8 cellular contexts compared by ENCODE assay signal in genomic region chr19:38004505-38005223, GRCh38.
DNase-seq lines count a peak whose midpoint lies in the region; ATAC-seq and TF ChIP-seq lines count a peak whose summit lies in the region.

No MANE protein-coding gene starts in this region.

- H3K9ac ChIP-seq in mesenchymal stem cell (ENCODE audit: low read length): peak overlapping the region; percentile 93

- peak overlapping the region; percentile 93 for H2AK5ac ChIP-seq in mesenchymal stem cell (ENCODE audit: low read length, severe bottlenecking)

- peak overlapping the region; percentile 25 for H4K8ac ChIP-seq in mesenchymal stem cell (ENCODE audit: low read length)

- H3K27ac ChIP-seq in RWPE2 (ENCODE audit: poor library complexity, severe bottlenecking) (peak overlapping the region; percentile 99), mesenchymal stem cell (ENCODE audit: low read length, poor library complexity, severe bottlenecking) (peak overlapping the region; percentile 95), thymus (ENCODE audit: low read depth) (peak overlapping the region; percentile 65)

- H3K14ac ChIP-seq in mesenchymal stem cell (ENCODE audit: low read length in 2 of 2): peak overlapping the region in 1 of 2 experiments; percentile 53

- WGBS in mesenchymal stem cell: 17% methylated on average over 15 of the region's 15 CpGs
- WGBS in thymus: 85% methylated on average over 15 of the region's 15 CpGs

- in situ Hi-C loops in KBM-7 (cut with MboI; ENCODE audit: low pct_unique_long_range_greater_than_20kb, low sequenced_read_pairs): no loop called here

- no peaks in the 10 kb centered on the region; the same call in 1 of the 2 replicates for H3K36me3 ChIP-seq in GM06990 (ENCODE audit: control insufficient read depth, insufficient read depth, low read length)
- H3K36me3 ChIP-seq in RWPE2 (ENCODE audit: low read depth): no peaks in the 10 kb centered on the region
- H3K36me3 ChIP-seq in mesenchymal stem cell (ENCODE audit: control insufficient read depth in 1 of 2, insufficient read depth in 2 of 2, low read depth in 1 of 2, low read length in 2 of 2): peaks cover 4 to 9% of the 10 kb centered on the region in 2 experiments
- H3K36me3 ChIP-seq in thymus (ENCODE audit: control insufficient read depth, insufficient read depth): no peaks in the 10 kb centered on the region

- H3K4me1 ChIP-seq in RWPE2 (ENCODE audit: insufficient read depth, poor library complexity, severe bottlenecking): peaks cover 46% of the 10 kb centered on the region
- H3K4me1 ChIP-seq in mesenchymal stem cell (ENCODE audit: control insufficient read depth, insufficient read depth, low read depth, low read length): peaks cover 33% of the 10 kb centered on the region
- peaks cover 9% of the 10 kb centered on the region for H3K4me1 ChIP-seq in thymus (ENCODE audit: control insufficient read depth, insufficient read depth, low read length)

- peak overlapping the region; percentile 0 to 77 for H2BK12ac ChIP-seq in mesenchymal stem cell (ENCODE audit: low read length in 2 of 2)

- peak overlapping the region; percentile 40 for H4K91ac ChIP-seq in mesenchymal stem cell (ENCODE audit: low read length)

- H3K4me2 ChIP-seq in mesenchymal stem cell (ENCODE audit: low read length, poor library complexity, severe bottlenecking): peak overlapping the region; percentile 3

- peak overlapping the region; percentile 75 to 93 for H3K4ac ChIP-seq in mesenchymal stem cell (ENCODE audit: low read depth in 1 of 2, low read length in 2 of 2)

- H2BK15ac ChIP-seq in mesenchymal stem cell (ENCODE audit: low read depth, poor library complexity, severe bottlenecking): no peak overlapping the region

- peak overlapping the region; percentile 18 for H2AFZ ChIP-seq in mesenchymal stem cell (ENCODE audit: low read depth, low read length)

- no peak overlapping the region for H3K23ac ChIP-seq in mesenchymal stem cell (ENCODE audit: low read length in 2 of 2)

- no peaks in the 10 kb centered on the region for H3K27me3 ChIP-seq in GM06990 (replicated peaks; ENCODE audit: control insufficient read depth, insufficient read depth, low read length)
- no peaks in the 10 kb centered on the region for H3K27me3 ChIP-seq in RWPE2 (ENCODE audit: insufficient read depth, poor library complexity, severe bottlenecking)
- no peaks in the 10 kb centered on the region for H3K27me3 ChIP-seq in mesenchymal stem cell (ENCODE audit: control insufficient read depth in 1 of 2, insufficient read depth in 1 of 2, low read length in 2 of 2)
- H3K27me3 ChIP-seq in thymus (ENCODE audit: control insufficient read depth, insufficient read depth): no peaks in the 10 kb centered on the region

- TF ChIP-seq CTCF in GM06990 (IDR thresholded peaks at IDR 0.05; ENCODE audit: insufficient read depth, low read length, poor library complexity, severe bottlenecking) (no peak), RWPE2 (IDR thresholded peaks at IDR 0.05; ENCODE audit: poor library complexity, severe bottlenecking) (no peak), epithelial cell of esophagus (IDR thresholded peaks at IDR 0.05; ENCODE audit: insufficient read depth, low read depth, low read length, missing control alignments) (no peak)

- DNase-seq in GM06990 (ENCODE audit: extremely low read depth, insufficient read length): peak; percentile 73
- DNase-seq in KBM-7: peak; percentile 89
- peak; percentile 85 for DNase-seq in RWPE2 (ENCODE audit: low spot score)
- peak; percentile 97 for DNase-seq in epithelial cell of esophagus (ENCODE audit: low read depth)
- DNase-seq in mesenchymal stem cell: peak; percentile 97
- DNase-seq in activated CD4-positive, alpha-beta T cell treated with anti-CD3 and anti-CD28 coated beads for 1 hour: no peak

- H3K4me3 ChIP-seq in GM06990 (replicated peaks; ENCODE audit: low read depth, low read length) (peak overlapping the region; percentile 43), RWPE2 (ENCODE audit: severe bottlenecking) (no peak overlapping the region), epithelial cell of esophagus (ENCODE audit: low read length) (peak overlapping the region; percentile 34), mesenchymal stem cell (ENCODE audit: insufficient read depth in 1 of 2, low read depth in 1 of 2, low read length in 2 of 2) (peak overlapping the region in 1 of 2 experiments; percentile 73), thymus (ENCODE audit: low read length) (no peak overlapping the region)

- no peaks in the 10 kb centered on the region for H3K9me3 ChIP-seq in RWPE2 (ENCODE audit: severe bottlenecking)
- H3K9me3 ChIP-seq in mesenchymal stem cell (ENCODE audit: control insufficient read depth, low read length): no peaks in the 10 kb centered on the region
- no peaks in the 10 kb centered on the region for H3K9me3 ChIP-seq in thymus (ENCODE audit: control insufficient read depth)

- peaks cover 18% of the 10 kb centered on the region for H3K79me1 ChIP-seq in mesenchymal stem cell (replicated peaks; ENCODE audit: low read length, poor library complexity, severe bottlenecking)

- H2BK5ac ChIP-seq in mesenchymal stem cell (ENCODE audit: low read depth, low read length, poor library complexity, severe bottlenecking): peak overlapping the region; percentile 90

- H3K18ac ChIP-seq in mesenchymal stem cell (ENCODE audit: low read depth in 1 of 2, low read length in 2 of 2): peak overlapping the region; percentile 76 to 78

- ATAC-seq in GM21619 (IDR thresholded peaks at IDR 0.05; ENCODE audit: unreplicated experiment) (peak; percentile 58), RWPE2 (ENCODE audit: low read depth) (peak; percentile 81)

- no peak overlapping the region for H2BK120ac ChIP-seq in mesenchymal stem cell (ENCODE audit: low read depth, low read length)

Comparison
In these comparisons a context has a peak if more than half of its experiments do, and no peak if none do; other contexts are left out.
1. H3K4me3 ChIP-seq: peak in GM06990 (single experiment) and epithelial cell of esophagus (single experiment); none in RWPE2 (single experiment) and thymus (single experiment).
2. Peak in every context shown above with its lines, with median percentiles within 50 percentile points of each other: H3K27ac ChIP-seq.